8 cellular contexts compared by ENCODE assay signal in the genomic region with DNA sequence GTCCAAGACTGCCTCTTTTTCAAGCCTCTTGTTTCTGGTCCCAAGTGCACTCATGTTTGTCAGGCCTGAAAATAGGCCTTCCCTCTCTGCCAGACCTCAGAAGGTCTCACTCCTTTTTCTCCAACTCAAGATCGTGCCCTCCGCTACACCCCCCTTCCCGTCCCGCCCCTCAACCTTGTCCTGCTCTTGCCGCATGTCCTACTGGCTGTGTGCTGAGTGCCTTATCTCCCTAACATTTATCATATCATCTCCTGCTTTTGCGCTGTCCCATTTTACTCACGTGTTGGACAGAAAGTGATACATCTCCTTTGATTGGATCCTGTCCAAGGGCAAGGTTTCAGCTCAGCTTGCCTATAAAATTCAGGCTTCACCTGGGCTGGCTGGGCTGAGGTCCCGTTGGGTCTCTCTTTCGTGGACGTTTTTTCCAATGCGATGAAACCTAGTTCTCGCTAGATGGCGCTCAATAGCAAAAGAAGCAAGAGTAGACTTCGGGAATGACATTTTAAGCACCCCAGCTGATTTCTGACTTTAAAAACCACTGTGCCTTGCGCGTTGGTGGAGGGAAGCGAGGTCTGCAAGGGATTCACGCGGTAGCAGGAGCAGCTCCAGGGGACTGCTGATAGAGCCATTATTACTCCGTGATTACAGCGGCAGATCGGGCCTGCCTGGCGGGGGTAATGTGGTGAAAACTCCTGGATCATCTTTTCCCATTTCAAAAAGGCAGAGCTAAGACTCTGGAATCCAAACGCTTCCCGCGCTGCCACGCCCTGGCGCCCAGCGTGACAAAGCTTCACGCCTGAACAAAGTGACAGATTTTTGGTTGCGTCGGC.
DNase-seq lines count a peak whose midpoint lies in the region; ATAC-seq lines count a peak whose summit lies in the region.

No MANE protein-coding gene starts in this region.

- no peaks in the 10 kb centered on the region for H3K36me3 Mint-ChIP-seq in activated T-cell treated with anti-CD3 and anti-CD28 coated beads, Interleukin-2, amount 50 U/mL, for 72 hours (ENCODE audit: insufficient read depth in 2 of 2)

- peaks cover 32% of the 10 kb centered on the region for H3K27me3 Mint-ChIP-seq in activated T-cell treated with anti-CD3 and anti-CD28 coated beads, Interleukin-2, amount 50 U/mL, for 72 hours (ENCODE audit: low read depth)

- H3K4me1 Mint-ChIP-seq in activated T-cell treated with anti-CD3 and anti-CD28 coated beads, Interleukin-2, amount 50 U/mL, for 72 hours (ENCODE audit: low read depth), result peaks cover 10% of the 10 kb centered on the region

- H3K9me3 Mint-ChIP-seq in activated T-cell treated with anti-CD3 and anti-CD28 coated beads, Interleukin-2, amount 50 U/mL, for 72 hours, result no peaks in the 10 kb centered on the region

- peak; percentile 87 for DNase-seq in DMS53 treated with DMSO at 0.1 percent for 48 hours (lab: John Stamatoyannopoulos, UW; ENCODE audit: unreplicated experiment)
- peak; percentile 94 for DNase-seq in NCI-H69 (lab: John Stamatoyannopoulos, UW)
- peak; percentile 14 to 42 for DNase-seq in activated T-cell treated with anti-CD3 and anti-CD28 coated beads, Interleukin-2, amount 50 U/mL, for 72 hours
- peak; percentile 60 for DNase-seq in glomerular endothelial cell (ENCODE audit: extremely low read depth, low read depth, low spot score)
- DNase-seq in nucleus accumbens (lab: John Stamatoyannopoulos, UW), result peak in 49 of 56 donors; percentile 11 to 77 (median 42)

- ATAC-seq in GM19463 (IDR thresholded peaks at IDR 0.05; ENCODE audit: unreplicated experiment), result peak; percentile 64
- peak; percentile 53 for ATAC-seq in HG03565 (IDR thresholded peaks at IDR 0.05; ENCODE audit: unreplicated experiment)
- ATAC-seq in activated T-cell treated with anti-CD3 and anti-CD28 coated beads, Interleukin-2, amount 50 U/mL, for 72 hours (replicated peaks in 1 of 2), result peak; percentile 45 to 53
- ATAC-seq in GM21717 (IDR thresholded peaks at IDR 0.05; ENCODE audit: unreplicated experiment), result no peak

- H3K27ac Mint-ChIP-seq in activated T-cell treated with anti-CD3 and anti-CD28 coated beads, Interleukin-2, amount 50 U/mL, for 72 hours, result no peak overlapping the region

- peak overlapping the region; percentile 58 to 63 for H3K4me3 Mint-ChIP-seq in activated T-cell treated with anti-CD3 and anti-CD28 coated beads, Interleukin-2, amount 50 U/mL, for 72 hours

Comparison
In these comparisons a context has a peak if more than half of its experiments do, and no peak if none do; other contexts are left out.
1. DNase-seq: peak in every context shown above with its lines; median percentile 94 in NCI-H69; 87 in DMS53 treated with DMSO at 0.1 percent for 48 hours; 60 in glomerular endothelial cell; 42 in nucleus accumbens; 28 in activated T-cell treated with anti-CD3 and anti-CD28 coated beads, Interleukin-2, amount 50 U/mL, for 72 hours.